9 cellular contexts compared by ENCODE assay signal in genomic region chr2:7725132-7725849, GRCh38.
DNase-seq lines count a peak whose midpoint lies in the region; ATAC-seq and TF ChIP-seq lines count a peak whose summit lies in the region.
"Had no signal": no experiment of that assay in that cellular context is flagged by ENCODE, and none has a peak within 500 bp of the region (broad histone marks: within the 10 kb centered on the region; RNA-seq: fewer than 3 reads in every experiment).

No MANE protein-coding gene starts in this region.

- no peak overlapping the region for H3K14ac ChIP-seq in mesenchymal stem cell (ENCODE audit: low read length in 2 of 2)

- H3K4me1 Mint-ChIP-seq in activated naive CD8-positive, alpha-beta T cell treated with anti-CD3 and anti-CD28 coated beads for 36 hours: peaks cover 41% of the 10 kb centered on the region
- H3K4me1 Mint-ChIP-seq in stimulated activated memory B cell treated with anti-CD40 and anti-IgM and Interleukin-4, amounts not matched to agents 10 μg/mL and 1 μg/mL and 100 μg/mL, for 72 hours: no peaks in the 10 kb centered on the region

- BruUV-seq in HCT116 (replicated peaks; lab: Mats Ljungman, UMichigan): no TSS peak

- no peak for DNase-seq in HCT116 (ENCODE audit: low read depth, low spot score)
- DNase-seq in activated naive CD8-positive, alpha-beta T cell treated with anti-CD3 and anti-CD28 coated beads for 36 hours: no peak
- peak; percentile 9 for DNase-seq in mesenchymal stem cell
- DNase-seq in NCI-H1417 treated with DMSO at 0.1 percent for 48 hours (lab: John Stamatoyannopoulos, UW): no peak
- DNase-seq in dedifferentiated amniotic fluid mesenchymal stem cell (ENCODE audit: extremely low spot score): no peak
- DNase-seq in kidney tubule cell (ENCODE audit: low spot score): no peak
- DNase-seq: SIG-M5 had no signal

- no peak overlapping the region for H3K18ac ChIP-seq in mesenchymal stem cell (ENCODE audit: low read depth in 1 of 2, low read length in 2 of 2)

- no peaks in the 10 kb centered on the region for H3K27me3 Mint-ChIP-seq in activated naive CD8-positive, alpha-beta T cell treated with anti-CD3 and anti-CD28 coated beads for 36 hours
- H3K27me3 Mint-ChIP-seq in stimulated activated memory B cell treated with anti-CD40 and anti-IgM and Interleukin-4, amounts not matched to agents 10 μg/mL and 1 μg/mL and 100 μg/mL, for 72 hours: no peaks in the 10 kb centered on the region

- no peak overlapping the region for H3K4ac ChIP-seq in mesenchymal stem cell (ENCODE audit: low read depth in 1 of 2, low read length in 2 of 2)

- H3K79me1 ChIP-seq in mesenchymal stem cell (replicated peaks; ENCODE audit: low read length, poor library complexity, severe bottlenecking): no peaks in the 10 kb centered on the region

- no peak overlapping the region for H2AK5ac ChIP-seq in mesenchymal stem cell (ENCODE audit: low read length, severe bottlenecking)

- no peak overlapping the region for H2BK120ac ChIP-seq in mesenchymal stem cell (ENCODE audit: low read depth, low read length)

- RAD21 ChIA-PET in HCT116 (lab: Charles Lee; ENCODE audit: low non-redundant PET in 1 of 2, low total read pairs in 2 of 2, uncharacterized antibody in 2 of 2, unreplicated experiment in 2 of 2): no interaction called here

- H3K9me3 Mint-ChIP-seq in activated naive CD8-positive, alpha-beta T cell treated with anti-CD3 and anti-CD28 coated beads for 36 hours: no peaks in the 10 kb centered on the region
- no peaks in the 10 kb centered on the region for H3K9me3 Mint-ChIP-seq in stimulated activated memory B cell treated with anti-CD40 and anti-IgM and Interleukin-4, amounts not matched to agents 10 μg/mL and 1 μg/mL and 100 μg/mL, for 72 hours

- H3K4me3 Mint-ChIP-seq in activated naive CD8-positive, alpha-beta T cell treated with anti-CD3 and anti-CD28 coated beads for 36 hours: peak overlapping the region; percentile 78
- H3K4me3 Mint-ChIP-seq in stimulated activated memory B cell treated with anti-CD40 and anti-IgM and Interleukin-4, amounts not matched to agents 10 μg/mL and 1 μg/mL and 100 μg/mL, for 72 hours: no peak overlapping the region

- H4K20me1 ChIP-seq in HCT116 (ENCODE audit: insufficient read depth): no peaks in the 10 kb centered on the region

- no peak overlapping the region for H2BK15ac ChIP-seq in mesenchymal stem cell (ENCODE audit: low read depth, poor library complexity, severe bottlenecking)

- no peaks in the 10 kb centered on the region for H3K9me2 ChIP-seq in HCT116 (ENCODE audit: insufficient read depth)

- 80% methylated on average over 9 of the region's 10 CpGs for WGBS in mesenchymal stem cell

- no peak for TF ChIP-seq POLR2A in HCT116 (IDR thresholded peaks at IDR 0.05; ENCODE audit: borderline replicate concordance, extremely low read depth, insufficient read depth, insufficient read length)

- intact Hi-C loops in HCT116 (cut with micrococcal nuclease): no loop called here

- no peak overlapping the region for H2BK5ac ChIP-seq in mesenchymal stem cell (ENCODE audit: low read depth, low read length, poor library complexity, severe bottlenecking)

- H3K4me2 ChIP-seq in HCT116 (ENCODE audit: low read length) (no peak overlapping the region), mesenchymal stem cell (ENCODE audit: low read length, poor library complexity, severe bottlenecking) (no peak overlapping the region)

- peaks cover 23% of the 10 kb centered on the region for H3K27me3 ChIP-seq in HCT116 (ENCODE audit: insufficient read depth, low read length)
- no peaks in the 10 kb centered on the region for H3K27me3 ChIP-seq in mesenchymal stem cell (ENCODE audit: control insufficient read depth in 1 of 2, insufficient read depth in 1 of 2, low read length in 2 of 2)

- H3K4me1 ChIP-seq in HCT116 (ENCODE audit: control insufficient read depth in 1 of 2, insufficient read depth in 2 of 2, low read length in 2 of 2) (no peaks in the 10 kb centered on the region), mesenchymal stem cell (ENCODE audit: control insufficient read depth, insufficient read depth, low read depth, low read length) (no peaks in the 10 kb centered on the region)

- POLR2A ChIA-PET in HCT116 (lab: Charles Lee): no interaction called here

- H3K36me3 Mint-ChIP-seq in activated naive CD8-positive, alpha-beta T cell treated with anti-CD3 and anti-CD28 coated beads for 36 hours: peaks cover 17% of the 10 kb centered on the region
- H3K36me3 Mint-ChIP-seq in stimulated activated memory B cell treated with anti-CD40 and anti-IgM and Interleukin-4, amounts not matched to agents 10 μg/mL and 1 μg/mL and 100 μg/mL, for 72 hours: no peaks in the 10 kb centered on the region

- H3K9ac ChIP-seq in HCT116 (ENCODE audit: low read length) (no peak overlapping the region), mesenchymal stem cell (ENCODE audit: low read length) (peak overlapping the region; percentile 29)

- H3K27ac Mint-ChIP-seq in activated naive CD8-positive, alpha-beta T cell treated with anti-CD3 and anti-CD28 coated beads for 36 hours: peak overlapping the region; percentile 77
- no peak overlapping the region for H3K27ac Mint-ChIP-seq in stimulated activated memory B cell treated with anti-CD40 and anti-IgM and Interleukin-4, amounts not matched to agents 10 μg/mL and 1 μg/mL and 100 μg/mL, for 72 hours

- H3K9me3 ChIP-seq in HCT116 (ENCODE audit: control insufficient read depth in 1 of 2, insufficient read depth in 1 of 2, low read depth in 1 of 2, low read length in 2 of 2): no peaks in the 10 kb centered on the region
- H3K9me3 ChIP-seq in mesenchymal stem cell (ENCODE audit: control insufficient read depth, low read length): no peaks in the 10 kb centered on the region

- CTCF ChIA-PET in HCT116 (lab: Charles Lee): no interaction called here

- H3K36me3 ChIP-seq in HCT116 (ENCODE audit: control insufficient read depth in 1 of 2, insufficient read depth in 2 of 2, low read length in 2 of 2) (no peaks in the 10 kb centered on the region), mesenchymal stem cell (ENCODE audit: control insufficient read depth in 1 of 2, insufficient read depth in 2 of 2, low read depth in 1 of 2, low read length in 2 of 2) (no peaks in the 10 kb centered on the region)

- TF ChIP-seq CTCF in C4-2B (conservative IDR thresholded peaks at IDR 0.05) (peak; percentile 31), HCT116 (IDR thresholded peaks at IDR 0.05 in 2 of 3, conservative IDR thresholded peaks at IDR 0.05 in 1 of 3; ENCODE audit: borderline replicate concordance in 1 of 3, insufficient read depth in 1 of 3, low read depth in 2 of 3, low read length in 2 of 3) (no peak)

- H2AFZ ChIP-seq in HCT116 (ENCODE audit: low read depth, low read length, poor library complexity, severe bottlenecking): no peak overlapping the region
- no peak overlapping the region for H2AFZ ChIP-seq in mesenchymal stem cell (ENCODE audit: low read depth, low read length)

- H4K8ac ChIP-seq in mesenchymal stem cell (ENCODE audit: low read length): no peak overlapping the region

- no peak overlapping the region for H2BK12ac ChIP-seq in mesenchymal stem cell (ENCODE audit: low read length in 2 of 2)

- H3K79me2 ChIP-seq in HCT116 (ENCODE audit: insufficient read depth, low read length): no peaks in the 10 kb centered on the region

- ATAC-seq in HCT116: no peak
- no peak for ATAC-seq in stimulated activated memory B cell treated with anti-CD40 and anti-IgM and Interleukin-4, amounts not matched to agents 10 μg/mL and 1 μg/mL and 100 μg/mL, for 72 hours

- H4K91ac ChIP-seq in mesenchymal stem cell (ENCODE audit: low read length): no peak overlapping the region

- H3K23ac ChIP-seq in mesenchymal stem cell (ENCODE audit: low read length in 2 of 2): no peak overlapping the region

- no peak overlapping the region for H3K27ac ChIP-seq in C4-2B
- no peak overlapping the region for H3K27ac ChIP-seq in HCT116 (ENCODE audit: low read depth, low read length)
- no peak overlapping the region for H3K27ac ChIP-seq in mesenchymal stem cell (ENCODE audit: low read length, poor library complexity, severe bottlenecking)

- TF ChIP-seq RAD21 in HCT116 (IDR thresholded peaks at IDR 0.05; ENCODE audit: low read depth): peak; percentile 24; the same call in 1 of the 2 replicates

- H3K4me3 ChIP-seq in HCT116 (replicated peaks in 1 of 2; ENCODE audit: low read depth in 1 of 2, low read length in 2 of 2) (no peak overlapping the region), mesenchymal stem cell (ENCODE audit: insufficient read depth in 1 of 2, low read depth in 1 of 2, low read length in 2 of 2) (no peak overlapping the region)

TF ChIP-seq in HCT116, 20 proteins besides CTCF, POLR2A, EP300 and RAD21:
- no peak for TF ChIP-seq CBX3 (IDR thresholded peaks at IDR 0.05; ENCODE audit: low read depth)
